Comparison of ENCODE assay signal across 6 cellular contexts in the genomic region with DNA sequence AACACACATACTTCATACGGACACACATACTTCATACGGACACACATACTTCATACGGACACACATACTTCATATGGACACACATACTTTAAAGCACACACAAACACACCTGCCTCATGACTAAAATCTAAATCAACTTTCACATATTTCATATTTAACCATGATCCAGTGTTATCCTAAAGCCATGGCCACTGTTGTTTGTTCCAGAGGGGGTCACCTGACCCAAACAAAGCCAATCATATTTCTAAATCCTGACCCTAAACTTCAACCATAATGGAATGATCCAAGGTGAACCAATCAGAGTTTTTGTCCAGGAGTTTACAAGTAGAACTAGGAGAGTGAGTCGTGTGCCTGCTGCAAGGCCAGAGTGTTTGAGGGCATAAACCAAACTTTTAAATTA.
"Had no signal": no experiment of that assay in that cellular context is flagged by ENCODE, and none has a peak within 500 bp of the region (broad histone marks: within the 10 kb centered on the region; RNA-seq: fewer than 3 reads in every experiment).

No MANE protein-coding gene starts in this region.

- ATAC-seq: HepG2 had no signal

- DNase-seq: IMR-90, KBM-7, KG1 had no signal

- H3K27ac ChIP-seq: HL-60 had no signal

- FAIRE-seq: HepG2, HTR-8/SVneo had no signal
